ENCODE assay signal across 1 cellular context in genomic region chr3:46987485-46988401, GRCh38.
TF ChIP-seq lines count a peak whose summit lies in the region.

No MANE protein-coding gene starts in this region.

TF ChIP-seq in GM12878, 131 proteins besides CTCF, POLR2A, EP300 and RAD21 (continued from another document and continues in another):
- TF ChIP-seq ZNF622 (IDR thresholded peaks at IDR 0.05) (no peak), KLF5 (IDR thresholded peaks at IDR 0.05; ENCODE audit: partially characterized antibody) (peak; percentile 44), IKZF2 (IDR thresholded peaks at IDR 0.05) (peak; percentile 84 to 87), CEBPZ (IDR thresholded peaks at IDR 0.05; ENCODE audit: low read depth, low read length) (no peak), WRNIP1 (IDR thresholded peaks at IDR 0.05; ENCODE audit: borderline replicate concordance, low read depth, low read length) (no peak), SMAD1 (IDR thresholded peaks at IDR 0.05; ENCODE audit: low read depth, partially characterized antibody) (peak; percentile 40), SUZ12 (IDR thresholded peaks at IDR 0.05; ENCODE audit: unreplicated experiment) (no peak), ESRRA (IDR thresholded peaks at IDR 0.05; ENCODE audit: low read length) (no peak), NFXL1 (IDR thresholded peaks at IDR 0.05; ENCODE audit: borderline replicate concordance) (no peak), RUNX3 (IDR thresholded peaks at IDR 0.05; ENCODE audit: low read length) (peak; percentile 97), NRF1 (conservative IDR thresholded peaks at IDR 0.05; ENCODE audit: low read depth, low read length) (0 out of 2 replicates have a peak, but pooled peaks have one; percentile 15), RFX5 (IDR thresholded peaks at IDR 0.05; ENCODE audit: low read depth, low read length) (no peak), ASH2L (IDR thresholded peaks at IDR 0.05; ENCODE audit: borderline replicate concordance, low read depth) (no peak), KAT2A (conservative IDR thresholded peaks at IDR 0.05; ENCODE audit: control insufficient read depth, low read depth, low read length) (no peak), MTA3 (IDR thresholded peaks at IDR 0.05; ENCODE audit: borderline replicate concordance, low read length) (no peak), CHD2 (IDR thresholded peaks at IDR 0.05; ENCODE audit: borderline replicate concordance, low read depth, low read length) (peak; percentile 80; the same call in 1 of the 2 replicates), MXI1 (IDR thresholded peaks at IDR 0.05; ENCODE audit: low read depth, low read length) (no peak), STAT3 (IDR thresholded peaks at IDR 0.05; ENCODE audit: low read depth, low read length) (no peak), POLR2AphosphoS5 (IDR thresholded peaks at IDR 0.05; ENCODE audit: low read length) (peak; percentile 52), TAF1 (IDR thresholded peaks at IDR 0.05; ENCODE audit: borderline replicate concordance, low read depth, low read length) (peak; percentile 60; the same call in 1 of the 2 replicates), STAT1 (conservative IDR thresholded peaks at IDR 0.05) (no peak; the same call in 1 of the 2 replicates), ZBTB33 (IDR thresholded peaks at IDR 0.05) (no peak; the same call in 1 of the 2 replicates), MYB (IDR thresholded peaks at IDR 0.05; ENCODE audit: borderline replicate concordance, low read depth, low read length) (no peak), FOXK2 (IDR thresholded peaks at IDR 0.05) (no peak), BHLHE40 (IDR thresholded peaks at IDR 0.05; ENCODE audit: borderline replicate concordance in 1 of 2, low read depth in 2 of 2, low read length in 1 of 2) (peak in 1 of 2 experiments; percentile 32; a peak in 2 of 4 replicates), ZNF274 (IDR thresholded peaks at IDR 0.05; ENCODE audit: insufficient read depth, insufficient read length) (no peak), IRF4 (IDR thresholded peaks at IDR 0.05; ENCODE audit: low read depth, low read length) (0 out of 2 replicates have a peak, but pooled peaks have one; percentile 8), PAX5 (IDR thresholded peaks at IDR 0.05; ENCODE audit: borderline replicate concordance, low read depth, low read length) (peak; percentile 86), TCF7 (IDR thresholded peaks at IDR 0.05; ENCODE audit: borderline replicate concordance) (no peak), FOXM1 (IDR thresholded peaks at IDR 0.05; ENCODE audit: low read depth, low read length) (no peak), EGR1 (IDR thresholded peaks at IDR 0.05; ENCODE audit: borderline replicate concordance in 1 of 2, low read depth in 2 of 2, low read length in 2 of 2) (peak in 1 of 2 experiments; percentile 87; a peak in 2 of 3 replicates), E4F1 (IDR thresholded peaks at IDR 0.05; ENCODE audit: borderline replicate concordance, partially characterized antibody) (no peak), TCF12 (IDR thresholded peaks at IDR 0.05; ENCODE audit: low read depth, low read length) (0 out of 2 replicates have a peak, but pooled peaks have one; percentile 61), SUPT20H (IDR thresholded peaks at IDR 0.05; ENCODE audit: borderline replicate concordance, control insufficient read depth, low read depth, low read length) (no peak), TARDBP (IDR thresholded peaks at IDR 0.05; ENCODE audit: borderline replicate concordance) (peak; percentile 79; the same call in 1 of the 2 replicates), E2F8 (IDR thresholded peaks at IDR 0.05; ENCODE audit: low read depth, partially characterized antibody) (no peak), JUND (IDR thresholded peaks at IDR 0.05; ENCODE audit: low read depth, low read length) (no peak), MTA2 (IDR thresholded peaks at IDR 0.05; ENCODE audit: low read depth) (0 out of 2 replicates have a peak, but pooled peaks have one; percentile 19), ZNF217 (IDR thresholded peaks at IDR 0.05) (no peak)
- TF ChIP-seq, protein P1, sequence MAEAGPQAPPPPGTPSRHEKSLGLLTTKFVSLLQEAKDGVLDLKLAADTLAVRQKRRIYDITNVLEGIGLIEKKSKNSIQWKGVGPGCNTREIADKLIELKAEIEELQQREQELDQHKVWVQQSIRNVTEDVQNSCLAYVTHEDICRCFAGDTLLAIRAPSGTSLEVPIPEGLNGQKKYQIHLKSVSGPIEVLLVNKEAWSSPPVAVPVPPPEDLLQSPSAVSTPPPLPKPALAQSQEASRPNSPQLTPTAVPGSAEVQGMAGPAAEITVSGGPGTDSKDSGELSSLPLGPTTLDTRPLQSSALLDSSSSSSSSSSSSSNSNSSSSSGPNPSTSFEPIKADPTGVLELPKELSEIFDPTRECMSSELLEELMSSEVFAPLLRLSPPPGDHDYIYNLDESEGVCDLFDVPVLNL (IDR thresholded peaks at IDR 0.05; ENCODE audit: low read depth, low read length): 0 out of 2 replicates have a peak, but pooled peaks have one; percentile 36
- TF ChIP-seq, protein P2, sequence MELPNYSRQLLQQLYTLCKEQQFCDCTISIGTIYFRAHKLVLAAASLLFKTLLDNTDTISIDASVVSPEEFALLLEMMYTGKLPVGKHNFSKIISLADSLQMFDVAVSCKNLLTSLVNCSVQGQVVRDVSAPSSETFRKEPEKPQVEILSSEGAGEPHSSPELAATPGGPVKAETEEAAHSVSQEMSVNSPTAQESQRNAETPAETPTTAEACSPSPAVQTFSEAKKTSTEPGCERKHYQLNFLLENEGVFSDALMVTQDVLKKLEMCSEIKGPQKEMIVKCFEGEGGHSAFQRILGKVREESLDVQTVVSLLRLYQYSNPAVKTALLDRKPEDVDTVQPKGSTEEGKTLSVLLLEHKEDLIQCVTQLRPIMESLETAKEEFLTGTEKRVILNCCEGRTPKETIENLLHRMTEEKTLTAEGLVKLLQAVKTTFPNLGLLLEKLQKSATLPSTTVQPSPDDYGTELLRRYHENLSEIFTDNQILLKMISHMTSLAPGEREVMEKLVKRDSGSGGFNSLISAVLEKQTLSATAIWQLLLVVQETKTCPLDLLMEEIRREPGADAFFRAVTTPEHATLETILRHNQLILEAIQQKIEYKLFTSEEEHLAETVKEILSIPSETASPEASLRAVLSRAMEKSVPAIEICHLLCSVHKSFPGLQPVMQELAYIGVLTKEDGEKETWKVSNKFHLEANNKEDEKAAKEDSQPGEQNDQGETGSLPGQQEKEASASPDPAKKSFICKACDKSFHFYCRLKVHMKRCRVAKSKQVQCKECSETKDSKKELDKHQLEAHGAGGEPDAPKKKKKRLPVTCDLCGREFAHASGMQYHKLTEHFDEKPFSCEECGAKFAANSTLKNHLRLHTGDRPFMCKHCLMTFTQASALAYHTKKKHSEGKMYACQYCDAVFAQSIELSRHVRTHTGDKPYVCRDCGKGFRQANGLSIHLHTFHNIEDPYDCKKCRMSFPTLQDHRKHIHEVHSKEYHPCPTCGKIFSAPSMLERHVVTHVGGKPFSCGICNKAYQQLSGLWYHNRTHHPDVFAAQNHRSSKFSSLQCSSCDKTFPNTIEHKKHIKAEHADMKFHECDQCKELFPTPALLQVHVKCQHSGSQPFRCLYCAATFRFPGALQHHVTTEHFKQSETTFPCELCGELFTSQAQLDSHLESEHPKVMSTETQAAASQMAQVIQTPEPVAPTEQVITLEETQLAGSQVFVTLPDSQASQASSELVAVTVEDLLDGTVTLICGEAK (IDR thresholded peaks at IDR 0.05; ENCODE audit: borderline replicate concordance): no peak; the same call in 1 of the 2 replicates
- TF ChIP-seq, protein P3, sequence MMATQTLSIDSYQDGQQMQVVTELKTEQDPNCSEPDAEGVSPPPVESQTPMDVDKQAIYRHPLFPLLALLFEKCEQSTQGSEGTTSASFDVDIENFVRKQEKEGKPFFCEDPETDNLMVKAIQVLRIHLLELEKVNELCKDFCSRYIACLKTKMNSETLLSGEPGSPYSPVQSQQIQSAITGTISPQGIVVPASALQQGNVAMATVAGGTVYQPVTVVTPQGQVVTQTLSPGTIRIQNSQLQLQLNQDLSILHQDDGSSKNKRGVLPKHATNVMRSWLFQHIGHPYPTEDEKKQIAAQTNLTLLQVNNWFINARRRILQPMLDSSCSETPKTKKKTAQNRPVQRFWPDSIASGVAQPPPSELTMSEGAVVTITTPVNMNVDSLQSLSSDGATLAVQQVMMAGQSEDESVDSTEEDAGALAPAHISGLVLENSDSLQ (IDR thresholded peaks at IDR 0.05): no peak
- TF ChIP-seq, protein P4, sequence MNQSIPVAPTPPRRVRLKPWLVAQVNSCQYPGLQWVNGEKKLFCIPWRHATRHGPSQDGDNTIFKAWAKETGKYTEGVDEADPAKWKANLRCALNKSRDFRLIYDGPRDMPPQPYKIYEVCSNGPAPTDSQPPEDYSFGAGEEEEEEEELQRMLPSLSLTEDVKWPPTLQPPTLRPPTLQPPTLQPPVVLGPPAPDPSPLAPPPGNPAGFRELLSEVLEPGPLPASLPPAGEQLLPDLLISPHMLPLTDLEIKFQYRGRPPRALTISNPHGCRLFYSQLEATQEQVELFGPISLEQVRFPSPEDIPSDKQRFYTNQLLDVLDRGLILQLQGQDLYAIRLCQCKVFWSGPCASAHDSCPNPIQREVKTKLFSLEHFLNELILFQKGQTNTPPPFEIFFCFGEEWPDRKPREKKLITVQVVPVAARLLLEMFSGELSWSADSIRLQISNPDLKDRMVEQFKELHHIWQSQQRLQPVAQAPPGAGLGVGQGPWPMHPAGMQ (IDR thresholded peaks at IDR 0.05; ENCODE audit: borderline replicate concordance): no peak
